In the genomic region with DNA sequence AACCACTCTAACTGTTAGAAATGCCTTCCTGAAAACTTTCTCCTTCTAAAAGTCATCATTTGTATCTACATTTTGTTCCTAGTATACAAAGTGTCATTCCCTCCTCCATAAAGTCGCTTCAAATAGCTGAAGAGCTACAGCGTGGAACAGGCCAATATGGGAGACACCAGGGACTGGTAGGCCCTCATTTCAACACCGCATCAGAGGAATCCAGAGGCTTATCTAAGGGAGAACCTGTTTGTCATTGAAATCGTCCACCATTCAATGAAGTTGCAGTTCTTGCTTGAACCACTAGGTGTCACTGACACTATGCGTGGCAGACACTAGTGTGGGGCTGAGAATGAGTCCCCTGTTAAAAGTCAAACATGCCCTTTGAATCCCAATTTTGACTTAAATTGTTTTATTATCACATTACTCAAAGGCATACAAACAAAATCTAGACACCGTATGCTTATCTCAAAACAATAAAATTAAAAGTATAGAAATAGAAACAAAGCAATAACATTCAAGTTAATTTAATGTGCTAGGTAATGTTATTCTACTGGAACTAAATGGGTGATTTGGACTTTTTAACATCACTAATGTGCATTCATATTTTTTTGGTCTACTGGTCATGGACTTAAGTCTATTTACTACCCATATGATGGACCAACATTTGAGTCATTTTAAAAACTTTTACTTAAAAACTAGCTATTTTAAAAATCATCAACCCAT, we compare ENCODE assay signal across 8 cellular contexts.
DNase-seq lines count a peak whose midpoint lies in the region; ATAC-seq and TF ChIP-seq lines count a peak whose summit lies in the region.

No MANE protein-coding gene starts in this region.

- intact Hi-C loops in vagina (cut with DNase I): loop anchor here (10.0 kb wide), 1 partner anchor 125 kb away; no protein-coding TSS in a partner anchor

- DNase-seq in AG09319 (ENCODE audit: extremely low read depth, low read depth) (peak; percentile 12), GM12865 (ENCODE audit: low read depth) (peak; percentile 62), NCI-H1092 treated with DMSO at 0.1 percent for 48 hours (lab: John Stamatoyannopoulos, UW) (peak; percentile 42), mucosa of gallbladder (ENCODE audit: low spot score) (peak; percentile 44), vagina (ENCODE audit: extremely low spot score in 2 of 2) (no peak)

- no peaks in the 10 kb centered on the region for H3K4me1 ChIP-seq in vagina

- TF ChIP-seq CTCF in AG09319 (IDR thresholded peaks at IDR 0.05; ENCODE audit: low read depth, low read length) (peak; percentile 85), GM12865 (IDR thresholded peaks at IDR 0.05; ENCODE audit: insufficient read depth, low read depth, low read length, missing control alignments) (peak; percentile 80), VCaP (conservative IDR thresholded peaks at IDR 0.05) (peak; percentile 88), vagina (IDR thresholded peaks at IDR 0.05) (peak; percentile 46 to 72 (median 67))

- no peaks in the 10 kb centered on the region for H3K36me3 ChIP-seq in vagina

- no peak overlapping the region for H3K4me3 ChIP-seq in GM12865 (ENCODE audit: low read depth, low read length)
- H3K4me3 ChIP-seq in vagina: no peak overlapping the region

- no peak for TF ChIP-seq POLR2A in vagina (IDR thresholded peaks at IDR 0.05)

- H3K27ac ChIP-seq in VCaP: no peak overlapping the region
- H3K27ac ChIP-seq in vagina: no peak overlapping the region

- H3K27me3 ChIP-seq in vagina: no peaks in the 10 kb centered on the region

- ATAC-seq in esophagus mucosa: peak; percentile 82
- ATAC-seq in GM19395 (IDR thresholded peaks at IDR 0.05; ENCODE audit: unreplicated experiment): no peak

- no peaks in the 10 kb centered on the region for H3K9me3 ChIP-seq in vagina

Comparison
In these comparisons a context has a peak if more than half of its experiments do, and no peak if none do; other contexts are left out.
1. DNase-seq: peak in AG09319 (single experiment), GM12865 (single experiment), NCI-H1092 treated with DMSO at 0.1 percent for 48 hours (single experiment) and mucosa of gallbladder (single experiment); none in vagina (0 of 2).
2. Peak in every context shown above with its lines, with median percentiles within 50 percentile points of each other: CTCF ChIP-seq.